Comparison of ENCODE assay signal across 10 cellular contexts in the genomic region with DNA sequence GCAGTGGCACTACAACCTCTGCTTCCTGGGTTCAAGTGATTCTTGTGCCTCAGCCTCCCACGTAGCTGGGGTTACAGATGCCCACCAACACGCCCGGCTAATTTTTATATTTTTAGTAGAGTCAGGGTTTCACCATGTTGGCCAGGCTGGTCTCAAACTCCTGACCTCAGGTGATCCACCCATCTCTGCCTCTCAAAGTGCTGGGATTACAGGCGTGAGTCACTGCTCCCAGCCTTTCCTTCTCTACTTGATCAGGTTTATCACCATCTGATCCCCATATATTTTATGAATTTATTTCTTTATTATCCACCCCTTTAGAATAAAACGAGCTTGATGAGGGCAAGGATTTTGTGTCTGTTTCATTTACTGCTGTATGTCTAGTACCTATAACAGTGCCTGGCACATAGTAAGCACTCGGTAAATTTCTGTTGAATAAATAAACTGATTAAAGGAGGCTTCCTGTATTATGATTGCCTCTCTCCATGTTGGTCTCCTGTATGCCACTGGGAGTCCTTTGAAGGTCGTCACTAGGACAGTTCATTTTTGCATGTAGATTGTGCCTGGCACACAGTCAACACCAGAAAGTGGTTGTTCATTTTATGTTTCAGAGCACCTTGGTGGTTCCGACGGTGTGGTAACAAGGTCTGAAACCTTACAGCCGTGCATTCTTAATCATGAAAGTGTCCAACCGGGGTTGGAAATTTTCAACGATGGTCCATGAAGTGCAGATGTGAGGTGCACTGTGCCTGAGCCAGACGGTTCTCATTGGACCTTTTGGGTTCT. TPM values are rescaled to one million over a fixed set of nuclear protein-coding genes. Genes with fewer than 3 reads are reported as not detected.
DNase-seq lines count a peak whose midpoint lies in the region; ATAC-seq, FAIRE-seq and TF ChIP-seq lines count a peak whose summit lies in the region.
"Had no signal": no experiment of that assay in that cellular context is flagged by ENCODE, and none has a peak within 500 bp of the region (broad histone marks: within the 10 kb centered on the region; RNA-seq: fewer than 3 reads in every experiment).

No MANE protein-coding gene starts in this region.

- H3K9ac ChIP-seq in HCT116 (ENCODE audit: low read length) (no peak overlapping the region), GM12878 (ENCODE audit: control insufficient read depth, insufficient read depth, low read length) (no peak overlapping the region)

- intact Hi-C loops in HCT116 (cut with micrococcal nuclease): no loop called here
- intact Hi-C loops in GM12878 (cut with micrococcal nuclease; ENCODE audit: unreplicated experiment): no loop called here
- intact Hi-C loops in thyroid gland (cut with DNase I): no loop called here

- no peak for TF ChIP-seq EP300 in GM12878 (IDR thresholded peaks at IDR 0.05; ENCODE audit: borderline replicate concordance in 1 of 2, control insufficient read depth in 1 of 2, low read depth in 2 of 2, low read length in 2 of 2)

- POLR2A ChIA-PET in HCT116 (lab: Charles Lee) (interaction anchor here (0.6 to 1.6 kb wide), 3 partner anchors 8 to 15 kb away, joined by 3 to 5 read pairs (median 3); partner anchors contain the start of gene DENND10), RWPE1 (lab: Yijun Ruan, JAX; ENCODE audit: low non-redundant PET) (interaction anchor here (1.6 kb wide), 1 partner anchor 11 kb away, joined by 3 read pairs; no protein-coding TSS in a partner anchor), GM12878 (lab: Charles Lee) (no interaction called here)

- H3K36me3 ChIP-seq in HCT116 (ENCODE audit: control insufficient read depth in 1 of 2, insufficient read depth in 2 of 2, low read length in 2 of 2): no peaks in the 10 kb centered on the region
- H3K36me3 ChIP-seq in GM12878 (ENCODE audit: control insufficient read depth in 2 of 2, insufficient read depth in 2 of 2, low read length in 1 of 2): no peaks in the 10 kb centered on the region
- no peaks in the 10 kb centered on the region for H3K36me3 ChIP-seq in thyroid gland
- H3K36me3 ChIP-seq: cardiac muscle cell had no signal

- H4K20me1 ChIP-seq in HCT116 (ENCODE audit: insufficient read depth): no peaks in the 10 kb centered on the region
- H4K20me1 ChIP-seq in GM12878 (ENCODE audit: control insufficient read depth, insufficient read depth): no peaks in the 10 kb centered on the region

- H3K4me2 ChIP-seq in HCT116 (ENCODE audit: low read length): peak overlapping the region; percentile 55
- H3K4me2 ChIP-seq in GM12878 (ENCODE audit: control insufficient read depth, insufficient read depth): no peak overlapping the region

- H3K9me2 ChIP-seq in HCT116 (ENCODE audit: insufficient read depth): no peaks in the 10 kb centered on the region

- H3K4me3 ChIP-seq in HCT116 (replicated peaks in 1 of 2; ENCODE audit: low read depth in 1 of 2, low read length in 2 of 2): no peak overlapping the region
- no peak overlapping the region for H3K4me3 ChIP-seq in GM12878
- no peak overlapping the region for H3K4me3 ChIP-seq in thyroid gland (replicated peaks in 1 of 3)
- H3K4me3 ChIP-seq: cardiac muscle cell, testis had no signal

- TF ChIP-seq POLR2A in HCT116 (IDR thresholded peaks at IDR 0.05; ENCODE audit: borderline replicate concordance, extremely low read depth, insufficient read depth, insufficient read length) (no peak), GM12878 (IDR thresholded peaks at IDR 0.05; ENCODE audit: low read depth, low read length) (no peak), thyroid gland (IDR thresholded peaks at IDR 0.05) (no peak)

- H3K4me1 ChIP-seq in HCT116 (ENCODE audit: control insufficient read depth in 1 of 2, insufficient read depth in 2 of 2, low read length in 2 of 2) (peaks cover 6 to 15% of the 10 kb centered on the region in 2 experiments; a peak in 3 of 4 replicates), GM12878 (ENCODE audit: control insufficient read depth, insufficient read depth, low read length) (peaks cover 34% of the 10 kb centered on the region), thyroid gland (no peaks in the 10 kb centered on the region)
- H3K4me1 ChIP-seq: testis had no signal

- H3K9me3 ChIP-seq in HCT116 (ENCODE audit: control insufficient read depth in 1 of 2, insufficient read depth in 1 of 2, low read depth in 1 of 2, low read length in 2 of 2) (no peaks in the 10 kb centered on the region), GM12878 (replicated peaks; ENCODE audit: control insufficient read depth, insufficient read depth, low read length) (no peaks in the 10 kb centered on the region), thyroid gland (no peaks in the 10 kb centered on the region)
- H3K9me3 ChIP-seq: testis had no signal

- H2AFZ ChIP-seq in HCT116 (ENCODE audit: low read depth, low read length, poor library complexity, severe bottlenecking) (peak overlapping the region; percentile 66), GM12878 (ENCODE audit: control insufficient read depth, low read depth, low read length) (no peak overlapping the region; the same call in 1 of the 2 replicates)

- TF ChIP-seq CTCF in HCT116 (IDR thresholded peaks at IDR 0.05 in 2 of 3, conservative IDR thresholded peaks at IDR 0.05 in 1 of 3; ENCODE audit: borderline replicate concordance in 1 of 3, insufficient read depth in 1 of 3, low read depth in 2 of 3, low read length in 2 of 3) (no peak), RWPE1 (conservative IDR thresholded peaks at IDR 0.05; ENCODE audit: low read depth) (no peak), GM12878 (IDR thresholded peaks at IDR 0.05 in 2 of 3, conservative IDR thresholded peaks at IDR 0.05 in 1 of 3; ENCODE audit: control insufficient read depth in 2 of 3, extremely low read depth in 1 of 3, insufficient read depth in 1 of 3, low read depth in 3 of 3, low read length in 3 of 3) (no peak), thyroid gland (IDR thresholded peaks at IDR 0.05) (no peak)

- in situ Hi-C loops in GM12878 (cut with MboI): no loop called here

- H3K79me2 ChIP-seq in HCT116 (ENCODE audit: insufficient read depth, low read length) (no peaks in the 10 kb centered on the region), GM12878 (ENCODE audit: control insufficient read depth, insufficient read depth, low read length) (no peaks in the 10 kb centered on the region)

- RAD21 ChIA-PET in HCT116 (lab: Charles Lee; ENCODE audit: low non-redundant PET in 1 of 2, low total read pairs in 2 of 2, uncharacterized antibody in 2 of 2, unreplicated experiment in 2 of 2): interaction anchor here in 1 of 2 experiments (0.6 kb wide), 1 partner anchor 207 kb away, joined by 3 read pairs; no protein-coding TSS in a partner anchor
- RAD21 ChIA-PET in GM12878 (lab: Charles Lee; ENCODE audit: unreplicated experiment): no interaction called here

- DNase-seq in HCT116 (ENCODE audit: low read depth, low spot score) (no peak), RWPE1 (ENCODE audit: low spot score) (no peak), GM12878 (ENCODE audit: low read depth, low spot score) (no peak), thyroid gland (no peak), NCI-H69 (lab: John Stamatoyannopoulos, UW) (no peak)
- DNase-seq in stimulated activated CD4-positive, alpha-beta T cell treated with anti-CD3 and anti-CD28 coated beads, Interleukin-4, amount 100 ng/mL, for 24 hours: peak; percentile 66
- DNase-seq: midbrain, testis had no signal

- WGBS in GM12878 (ENCODE audit: insufficient coverage, insufficient replicate concordance, low lambda C conversion rate, missing lambda C conversion rate): 17% methylated on average over 13 of the region's 13 CpGs
- 74 to 76% methylated on average over 13 of the region's 13 CpGs for WGBS in thyroid gland, 2 donors

- H3K27me3 ChIP-seq in HCT116 (ENCODE audit: insufficient read depth, low read length) (no peaks in the 10 kb centered on the region), GM12878 (replicated peaks in 1 of 2; ENCODE audit: control insufficient read depth in 2 of 2, insufficient read depth in 2 of 2, low read length in 1 of 2) (no peaks in the 10 kb centered on the region), thyroid gland (no peaks in the 10 kb centered on the region)
- H3K27me3 ChIP-seq: cardiac muscle cell, testis had no signal

- no peak for FAIRE-seq in GM12878 (lab: Jason Lieb, UNC)

- ATAC-seq in HCT116: peak; percentile 10
- peak; percentile 14; the same call in 1 of the 3 replicates for ATAC-seq in GM12878
- no peak for ATAC-seq in HG03097 (IDR thresholded peaks at IDR 0.05; ENCODE audit: low FRiP score, unreplicated experiment)

- no TSS peak for BruUV-seq in HCT116 (replicated peaks; lab: Mats Ljungman, UMichigan)
- no TSS peak for BruUV-seq in GM12878 (replicated peaks; lab: Mats Ljungman, UMichigan)

- TF ChIP-seq RAD21 in HCT116 (IDR thresholded peaks at IDR 0.05; ENCODE audit: low read depth) (no peak), GM12878 (IDR thresholded peaks at IDR 0.05; ENCODE audit: insufficient read depth, low read depth, low read length) (no peak)

- CTCF ChIA-PET in HCT116 (lab: Charles Lee) (no interaction called here), RWPE1 (lab: Yijun Ruan, JAX) (no interaction called here), GM12878 (lab: Yijun Ruan, JAX) (no interaction called here)

- no peak overlapping the region for H3K27ac ChIP-seq in HCT116 (ENCODE audit: low read depth, low read length)
- peak overlapping the region; percentile 73 for H3K27ac ChIP-seq in RWPE1
- no peak overlapping the region for H3K27ac ChIP-seq in GM12878 (ENCODE audit: control insufficient read depth, insufficient read depth)
- no peak overlapping the region for H3K27ac ChIP-seq in thyroid gland
- H3K27ac ChIP-seq: cardiac muscle cell, testis had no signal

- SMC1A ChIA-PET in GM12878 (lab: Charles Lee; ENCODE audit: uncharacterized antibody, unreplicated experiment): interaction anchor here (0.9 to 2.1 kb wide), 3 partner anchors 11 to 74 kb away, joined by 3 to 5 read pairs (median 3); no protein-coding TSS in a partner anchor

RNA-seq across cellular contexts. Expression of gene EIF3A, which starts 9.6 kb away (rescaled TPM):
- total RNA-seq in HCT116 (2021; ENCODE audit: unreplicated experiment): 271 TPM
- 137 and 168 TPM in 2 replicates for polyA plus RNA-seq in HCT116 (2012)
- total RNA-seq in GM12878 (2013; cell fraction: nucleolus; rRNA removed): 143 and 144 TPM in 2 replicates
- total RNA-seq in GM12878 (2014; rRNA removed): 82.6 and 86.3 TPM in 2 replicates
- 159 and 166 TPM in 2 replicates for total RNA-seq in GM12878 (2014; rRNA removed; fragmentation: Illumina TruSeq; extraction: Trizol)
- total RNA-seq in GM12878 (2021): 138 and 148 TPM in 2 replicates
- polyA plus RNA-seq in GM12878 (2011; ENCODE audit: low read depth): 50.1 TPM
- 47.4 and 49.4 TPM in 2 replicates for polyA plus RNA-seq in GM12878 (2011; rRNA removed)
- polyA plus RNA-seq in GM12878 (2011; cell fraction: cytosol; rRNA removed): 35.9 and 50.0 TPM in 2 replicates
- 21.6 and 53.4 TPM in 2 replicates for polyA plus RNA-seq in GM12878 (2011; cell fraction: nucleus; rRNA removed)
- polyA plus RNA-seq in GM12878 (2012): 79.0 and 84.9 TPM in 2 replicates
- 195 and 219 TPM in 2 replicates for polyA plus RNA-seq in GM12878 (2014; fragmentation: Illumina TruSeq; extraction: Trizol)
- 10 to 100 TPM; 42.3 to 46.5 TPM for polyA plus RNA-seq in GM12878 (2014; fragmentation: Nextera tagmentation; extraction: Ambion mirVana)
- 78.1 and 88.9 TPM in 2 replicates for polyA plus RNA-seq in GM12878 (2014; rRNA removed)
- 100 to 1,000 TPM; 104 to 108 TPM for polyA plus RNA-seq in GM12878 (2016; fragmentation: Nextera tagmentation; extraction: Ambion mirVana)
- 71.2 and 84.9 TPM in 2 replicates for polyA minus RNA-seq in GM12878 (2011; rRNA and poly(A)+ RNA removed)
- polyA minus RNA-seq in GM12878 (2011; cell fraction: cytosol; rRNA and poly(A)+ RNA removed): 36.2 and 45.2 TPM in 2 replicates
- 34.9 and 49.1 TPM in 2 replicates for polyA minus RNA-seq in GM12878 (2011; cell fraction: nucleus; rRNA and poly(A)+ RNA removed)
- 100 to 1,000 TPM in 2 of 4 donors, 10 to 100 TPM in 2; 85.6 to 113 (median 102) TPM for total RNA-seq in thyroid gland

RNA-seq across cellular contexts. Expression of gene DENND10, which starts 13.7 kb away (rescaled TPM):
- 47.5 TPM for total RNA-seq in HCT116 (2021; ENCODE audit: unreplicated experiment)
- polyA plus RNA-seq in HCT116 (2012): 28.2 and 32.2 TPM in 2 replicates
- total RNA-seq in GM12878 (2013; cell fraction: nucleolus; rRNA removed): 21.6 and 24.7 TPM in 2 replicates
- total RNA-seq in GM12878 (2014; rRNA removed): 30.0 and 35.7 TPM in 2 replicates
- total RNA-seq in GM12878 (2014; rRNA removed; fragmentation: Illumina TruSeq; extraction: Trizol): 23.8 and 30.8 TPM in 2 replicates
- 21.5 and 26.6 TPM in 2 replicates for total RNA-seq in GM12878 (2021)
- polyA plus RNA-seq in GM12878 (2011; ENCODE audit: low read depth): 10.6 TPM
- polyA plus RNA-seq in GM12878 (2011; rRNA removed): 25.8 and 32.9 TPM in 2 replicates
- 17.0 and 18.3 TPM in 2 replicates for polyA plus RNA-seq in GM12878 (2011; cell fraction: cytosol; rRNA removed)
- polyA plus RNA-seq in GM12878 (2011; cell fraction: nucleus; rRNA removed): 12.1 and 14.0 TPM in 2 replicates
- 17.9 and 18.3 TPM in 2 replicates for polyA plus RNA-seq in GM12878 (2012)
- 29.7 and 31.9 TPM in 2 replicates for polyA plus RNA-seq in GM12878 (2014; fragmentation: Illumina TruSeq; extraction: Trizol)
- polyA plus RNA-seq in GM12878 (2014; fragmentation: Nextera tagmentation; extraction: Ambion mirVana): 10 to 100 TPM; 23.7 to 39.8 TPM
- polyA plus RNA-seq in GM12878 (2014; rRNA removed): 20.9 and 26.6 TPM in 2 replicates
- 10 to 100 TPM; 25.7 to 28.1 TPM for polyA plus RNA-seq in GM12878 (2016; fragmentation: Nextera tagmentation; extraction: Ambion mirVana)
- polyA minus RNA-seq in GM12878 (2011; rRNA and poly(A)+ RNA removed): 15.5 and 18.9 TPM in 2 replicates
- 7.2 and 9.4 TPM in 2 replicates for polyA minus RNA-seq in GM12878 (2011; cell fraction: cytosol; rRNA and poly(A)+ RNA removed)
- 8.3 and 12.6 TPM in 2 replicates for polyA minus RNA-seq in GM12878 (2011; cell fraction: nucleus; rRNA and poly(A)+ RNA removed)
- total RNA-seq in thyroid gland: 10 to 100 TPM; 46.4 to 55.3 (median 53.1) TPM
